ENCODE assay signal across 8 cellular contexts in the genomic region with DNA sequence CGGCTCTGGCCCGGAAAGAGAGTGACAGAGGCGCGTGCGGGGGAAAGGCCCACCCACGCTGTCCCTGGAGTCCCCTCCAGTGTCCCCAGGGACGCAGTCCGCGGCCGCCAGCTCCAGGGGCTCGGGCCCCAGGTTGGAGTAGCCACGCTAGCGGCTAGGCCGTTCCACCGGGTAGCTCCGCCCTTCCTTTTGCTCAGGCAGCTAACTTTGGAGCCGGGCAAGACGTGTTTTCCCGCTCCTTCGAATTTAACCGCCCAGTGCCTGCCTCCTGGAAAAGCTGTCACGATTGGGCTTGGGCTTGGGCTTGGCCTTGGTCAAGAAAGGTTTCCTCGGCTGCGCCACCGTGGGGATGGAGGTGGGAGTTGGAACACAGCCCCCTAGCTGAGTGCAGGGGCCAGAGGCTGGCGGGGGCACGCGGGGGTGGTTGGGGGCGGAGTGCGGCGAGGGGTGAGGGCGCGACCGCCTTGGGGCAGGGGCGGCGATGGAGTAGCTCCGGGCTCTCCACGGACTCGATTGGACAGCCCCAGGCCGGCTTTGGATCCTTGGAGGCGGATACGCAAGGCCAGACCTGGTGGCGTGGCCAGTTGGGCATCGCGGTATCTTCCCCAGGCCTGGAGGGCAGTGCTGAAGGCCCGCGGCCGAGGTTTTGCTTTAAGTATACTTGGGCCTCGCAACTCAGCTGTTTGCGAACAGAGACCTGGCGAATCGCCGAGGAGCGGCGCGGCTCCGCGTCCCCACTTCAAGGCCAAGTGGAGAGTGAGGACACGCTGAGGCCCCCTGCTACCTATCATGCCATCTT. TPM values are rescaled to one million over a fixed set of nuclear protein-coding genes. Genes with fewer than 3 reads are reported as not detected.
DNase-seq lines count a peak whose midpoint lies in the region; ATAC-seq and TF ChIP-seq lines count a peak whose summit lies in the region.

No MANE protein-coding gene starts in this region.

- H3K36me3 ChIP-seq in lower lobe of right lung, result no peaks in the 10 kb centered on the region
- no peaks in the 10 kb centered on the region for H3K36me3 ChIP-seq in transverse colon

- peaks cover 50% of the 10 kb centered on the region for H3K4me1 ChIP-seq in lower lobe of right lung
- peaks cover 6 to 46% (median 39%) of the 10 kb centered on the region in 4 donors for H3K4me1 ChIP-seq in transverse colon

- in situ Hi-C loops in transverse colon (cut with MboI; ENCODE audit: low pct_ligation_motif_present in 1 of 4, low pct_unique_long_range_greater_than_20kb in 1 of 4, low sequenced_read_pairs in 3 of 4), result no loop called here

- H3K9me3 Mint-ChIP-seq in brain, result peaks cover 0 to 3% (median 0%) of the 10 kb centered on the region in 5 experiments

- H3K4me3 Mint-ChIP-seq in brain, result peak overlapping the region; percentile 75 to 84 (median 81)

- H3K4me1 Mint-ChIP-seq in brain, result peaks cover 44% of the 10 kb centered on the region

- H3K27ac ChIP-seq in lower lobe of right lung (peak overlapping the region; percentile 74), transverse colon (no peak overlapping the region)

- H3K36me3 Mint-ChIP-seq in brain, result no peaks in the 10 kb centered on the region

- H3K27ac Mint-ChIP-seq in brain, result peak overlapping the region in 1 of 5 experiments; percentile 81

- H3K27me3 Mint-ChIP-seq in brain, result peaks cover 100% of the 10 kb centered on the region

- TF ChIP-seq CTCF in brain (conservative IDR thresholded peaks at IDR 0.05) (no peak), lower lobe of right lung (IDR thresholded peaks at IDR 0.05) (no peak), transverse colon (IDR thresholded peaks at IDR 0.05) (no peak)

- no peaks in the 10 kb centered on the region for H3K9me3 ChIP-seq in lower lobe of right lung
- no peaks in the 10 kb centered on the region for H3K9me3 ChIP-seq in transverse colon

- peak; percentile 49 for DNase-seq in Daoy (ENCODE audit: low read depth)
- peak; percentile 10 for DNase-seq in NCI-H2029 (lab: John Stamatoyannopoulos, UW)
- DNase-seq in lower lobe of right lung, result no peak
- no peak for DNase-seq in transverse colon
- DNase-seq in SHP77 (lab: John Stamatoyannopoulos, UW), result no peak

- 19% methylated on average over 53 of the region's 59 CpGs; no CpG with 5 or more reads in 1 of the 2 donors for WGBS in transverse colon (ENCODE audit: low coverage in 1 of 2), 2 donors

- peak; percentile 28 to 50 for ATAC-seq in lower lobe of right lung
- no peak for ATAC-seq in HG02623 (IDR thresholded peaks at IDR 0.05; ENCODE audit: unreplicated experiment)
- no peak for ATAC-seq in GM19023 (IDR thresholded peaks at IDR 0.05; ENCODE audit: unreplicated experiment)

- H3K4me3 ChIP-seq in lower lobe of right lung, result peak overlapping the region; percentile 53
- H3K4me3 ChIP-seq in transverse colon, result peak overlapping the region in 3 of 4 donors; percentile 30 to 57 (median 35)

- no peak for TF ChIP-seq EP300 in transverse colon (IDR thresholded peaks at IDR 0.05; ENCODE audit: low read depth)

- peaks cover 96% of the 10 kb centered on the region for H3K27me3 ChIP-seq in lower lobe of right lung (ENCODE audit: low read depth)
- H3K27me3 ChIP-seq in transverse colon, result peaks cover 100% of the 10 kb centered on the region

- TF ChIP-seq POLR2A in transverse colon (IDR thresholded peaks at IDR 0.05), result no peak

- intact Hi-C loops in lower lobe of right lung (cut with DNase I) (no loop called here), transverse colon (cut with DNase I; ENCODE audit: low total_unique reads) (no loop called here)

RNA-seq across cellular contexts. Expression of a gene that starts 4.5 kb away (rescaled TPM):
- 4.4 TPM in 1 of 2 replicates, not detected in the other for total RNA-seq in Daoy (2014; rRNA removed; shearing (Covaris generic))
- 1.3 TPM for polyA plus RNA-seq in brain (ENCODE audit: insufficient read depth, low read depth, low replicate concordance)
- total RNA-seq in lower lobe of right lung (not detected), transverse colon (not detected)

RNA-seq across cellular contexts. Expression of a gene that starts 24.2 kb away (rescaled TPM):
- total RNA-seq in Daoy (2014; rRNA removed; shearing (Covaris generic)), result 22.2 and 36.7 TPM in 2 replicates
- 16.4 TPM for polyA plus RNA-seq in brain (ENCODE audit: insufficient read depth, low read depth, low replicate concordance)
- total RNA-seq in lower lobe of right lung (19.2 TPM), transverse colon (10 to 100 TPM; 24.3 to 95.9 (median 36.9) TPM)

Comparison
In these comparisons a context has a peak if more than half of its experiments do, and no peak if none do; other contexts are left out.
1. DNase-seq: peak in Daoy (single experiment) and NCI-H2029 (single experiment); none in lower lobe of right lung (single experiment), transverse colon (single experiment) and SHP77 (0 of 2).
2. ATAC-seq: peak in lower lobe of right lung (2 of 2); none in HG02623 (single experiment) and GM19023 (single experiment).